8 cellular contexts compared by ENCODE assay signal in the genomic region with DNA sequence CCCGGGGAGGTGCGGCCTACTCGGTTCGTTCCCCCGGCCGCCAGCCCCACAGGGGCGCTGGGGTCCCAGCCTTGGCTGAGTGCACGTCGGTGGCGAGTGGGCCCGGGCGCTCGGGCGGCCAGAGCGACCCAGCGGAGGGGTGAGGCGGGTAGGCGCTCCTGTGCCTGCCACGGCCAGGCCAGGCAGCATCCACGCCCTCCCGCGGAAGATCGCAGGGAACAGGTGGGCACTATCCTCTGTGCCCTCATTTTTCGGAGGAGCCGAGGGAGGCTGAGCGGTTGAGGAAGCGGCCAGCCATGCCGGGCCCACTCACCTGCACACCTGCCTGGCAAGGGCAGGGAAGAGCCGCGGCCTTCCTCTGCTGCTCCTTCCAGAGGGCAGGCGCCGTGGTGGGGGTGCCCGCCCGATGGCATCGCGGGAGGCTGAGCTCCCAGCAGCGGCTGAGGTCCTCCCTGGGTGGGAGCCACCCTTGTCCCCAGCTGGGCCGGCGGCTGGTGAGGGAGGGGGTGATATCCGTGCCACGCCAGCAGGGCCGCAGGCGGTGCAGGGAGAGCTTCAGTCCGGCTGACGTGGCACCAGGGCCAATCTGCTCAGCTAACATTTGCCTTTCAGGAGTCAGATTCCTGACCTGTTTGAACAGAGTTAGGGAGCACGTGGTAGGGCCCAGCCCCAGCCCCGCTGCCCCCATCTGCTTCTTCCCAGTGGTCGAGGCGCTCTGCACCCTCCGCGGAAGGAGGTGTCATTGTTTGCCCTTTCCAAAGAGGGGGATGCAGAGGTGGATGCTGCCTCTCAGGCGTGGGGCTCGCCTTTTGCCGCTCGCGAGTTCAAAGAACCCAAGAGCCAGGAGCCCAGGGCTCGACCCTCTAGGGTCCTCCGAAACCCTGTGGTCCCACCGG. TPM values are rescaled to one million over a fixed set of nuclear protein-coding genes. Genes with fewer than 3 reads are reported as not detected.
DNase-seq lines count a peak whose midpoint lies in the region; ATAC-seq, FAIRE-seq and TF ChIP-seq lines count a peak whose summit lies in the region.

No MANE protein-coding gene starts in this region.

- H4K5ac ChIP-seq in H1 (ENCODE audit: insufficient read length, low read depth, low read length) = no peak overlapping the region

- H3K23me2 ChIP-seq in H1 (ENCODE audit: low read depth, low read length) = peaks cover 9% of the 10 kb centered on the region; the same call in 1 of the 2 replicates

- H3K27me3 Mint-ChIP-seq in natural killer cell treated with Interleukin-12 subunit alpha and Interleukin-12 subunit beta and Interleukin-15 and Interleukin-18, amount 100 ng/mL, for 72 hours = no peaks in the 10 kb centered on the region

- TF ChIP-seq RAD21 in H1 (IDR thresholded peaks at IDR 0.05 in 1 of 2, conservative IDR thresholded peaks at IDR 0.05 in 1 of 2; ENCODE audit: low read depth in 2 of 2, low read length in 2 of 2) = no peak

- H3K36me3 Mint-ChIP-seq in natural killer cell treated with Interleukin-12 subunit alpha and Interleukin-12 subunit beta and Interleukin-15 and Interleukin-18, amount 100 ng/mL, for 72 hours = peaks cover 9% of the 10 kb centered on the region

- H3K4me1 ChIP-seq in heart left ventricle = peaks cover 15 to 42% (median 32%) of the 10 kb centered on the region in 12 donors
- peaks cover 18% of the 10 kb centered on the region for H3K4me1 ChIP-seq in SJSA1 (replicated peaks)
- H3K4me1 ChIP-seq in H1 (replicated peaks in 1 of 4; ENCODE audit: control insufficient read depth in 3 of 4, insufficient read depth in 4 of 4, low read length in 3 of 4) = peaks cover 2 to 13% (median 3%) of the 10 kb centered on the region in 4 experiments

- no peak overlapping the region for H2AFZ ChIP-seq in H1 (ENCODE audit: low read length)

- H3K79me1 ChIP-seq in H1 (ENCODE audit: low read depth, low read length) = no peaks in the 10 kb centered on the region; the same call in none of the 2 replicates

- TF ChIP-seq EP300 in H1 (IDR thresholded peaks at IDR 0.05; ENCODE audit: borderline replicate concordance in 1 of 2, low read depth in 2 of 2, low read length in 2 of 2) = no peak

- H3K27ac Mint-ChIP-seq in natural killer cell treated with Interleukin-12 subunit alpha and Interleukin-12 subunit beta and Interleukin-15 and Interleukin-18, amount 100 ng/mL, for 72 hours = peak overlapping the region in 1 of 2 donors; percentile 57

- no peak for TF ChIP-seq CTCF in heart left ventricle (IDR thresholded peaks at IDR 0.05)
- no peak for TF ChIP-seq CTCF in H1 (IDR thresholded peaks at IDR 0.05; ENCODE audit: control extremely low read depth in 1 of 3, insufficient read depth in 1 of 3, low read depth in 1 of 3, low read length in 3 of 3)

- H3K4me3 ChIP-seq in heart left ventricle (peak overlapping the region; percentile 25 to 100 (median 60)), SJSA1 (peak overlapping the region; percentile 49), H1 (ENCODE audit: extremely low read depth in 1 of 4, insufficient read depth in 2 of 4, low read depth in 3 of 4, low read length in 4 of 4) (peak overlapping the region; percentile 74 to 98 (median 79); a peak in 7 of 8 replicates)

- H4K20me1 ChIP-seq in H1 (replicated peaks in 1 of 2; ENCODE audit: control insufficient read depth in 1 of 2, insufficient read depth in 2 of 2, low read length in 2 of 2) = peaks cover 8 to 17% of the 10 kb centered on the region in 2 experiments

- H3K4me2 ChIP-seq in H1 (ENCODE audit: insufficient read depth in 1 of 2, low read depth in 2 of 2, low read length in 2 of 2) = peak overlapping the region; percentile 57 to 95

- H3K27ac ChIP-seq in heart left ventricle = peak overlapping the region in 11 of 12 donors; percentile 96 to 100 (median 99)
- H3K27ac ChIP-seq in SJSA1 = peak overlapping the region; percentile 91
- no peak overlapping the region for H3K27ac ChIP-seq in H1 (ENCODE audit: low read depth, low read length)

- POLR2A ChIA-PET in H1 (lab: Charles Lee; ENCODE audit: partially characterized antibody) = interaction anchor here (0.6 to 1.7 kb wide), 8 partner anchors 9 to 244 kb away, joined by 3 to 4 read pairs (median 3); no protein-coding TSS in a partner anchor

- no peak overlapping the region for H4K91ac ChIP-seq in H1 (replicated peaks; ENCODE audit: insufficient read length, low read length)

- peak in 2 of 4 donors; percentile 0 to 1 for ATAC-seq in heart left ventricle
- ATAC-seq in Right ventricle myocardium superior (ENCODE audit: poor library complexity) = no peak
- no peak for ATAC-seq in natural killer cell treated with Interleukin-12 subunit alpha and Interleukin-12 subunit beta and Interleukin-15 and Interleukin-18, amount 100 ng/mL, for 72 hours
- no peak for ATAC-seq in HG02852 (IDR thresholded peaks at IDR 0.05; ENCODE audit: unreplicated experiment)
- ATAC-seq in HG02759 (IDR thresholded peaks at IDR 0.05; ENCODE audit: unreplicated experiment) = no peak

- peaks cover 18 to 29% of the 10 kb centered on the region in 2 experiments for H3K79me2 ChIP-seq in H1 (ENCODE audit: control insufficient read depth in 1 of 2, insufficient read depth in 2 of 2, low read length in 2 of 2)

- H2BK20ac ChIP-seq in H1 (ENCODE audit: low read length) = no peak overlapping the region

- H3K9ac ChIP-seq in H1 (replicated peaks in 1 of 4; ENCODE audit: extremely low read depth in 1 of 4, low read depth in 3 of 4, low read length in 3 of 4) = peak overlapping the region in 1 of 4 experiments; percentile 54; a peak in 2 of 7 replicates

- H3K18ac ChIP-seq in H1 (ENCODE audit: extremely low read depth, low read length) = peak overlapping the region; percentile 19; the same call in 1 of the 2 replicates

- H3K36me3 ChIP-seq in heart left ventricle (peaks cover 0 to 11% (median 0%) of the 10 kb centered on the region in 9 donors), SJSA1 (peaks cover 15% of the 10 kb centered on the region), H1 (ENCODE audit: control insufficient read depth in 2 of 4, insufficient read depth in 4 of 4, low read length in 3 of 4) (no peaks in the 10 kb centered on the region)

- peak overlapping the region; percentile 56 for H3K4me3 Mint-ChIP-seq in natural killer cell treated with Interleukin-12 subunit alpha and Interleukin-12 subunit beta and Interleukin-15 and Interleukin-18, amount 100 ng/mL, for 72 hours

- peak overlapping the region; percentile 9; the same call in 1 of the 2 replicates for H4K8ac ChIP-seq in H1 (ENCODE audit: extremely low read depth, insufficient read depth, low read length)

- WGBS in heart left ventricle, 4 donors = 39 to 51% (median 42%) methylated on average over 23 to 59 of the region's 59 CpGs
- 65% methylated on average over 39 of the region's 59 CpGs; no CpG with 5 or more reads in 1 of the 2 experiments for WGBS in H1 (ENCODE audit: extremely low coverage in 1 of 2, insufficient coverage in 1 of 2, insufficient read length in 1 of 2, insufficient replicate concordance in 2 of 2, low coverage in 1 of 2, low lambda C conversion rate in 2 of 2, missing lambda C conversion rate in 1 of 2), 2 experiments

- intact Hi-C loops in heart left ventricle (cut with DNase I) (loop anchor here (1.0 to 10.0 kb wide), 7 partner anchors 58 to 210 kb away; partner anchors contain the start of gene NOTCH1 (in 2 of the 10)), Right ventricle myocardium superior (cut with DNase I) (no loop called here)

- no peak overlapping the region for H3K23ac ChIP-seq in H1 (ENCODE audit: insufficient read length)

- no peak overlapping the region for H3K4ac ChIP-seq in H1 (replicated peaks; ENCODE audit: insufficient read length, low read depth, low read length)

- no peak overlapping the region for H3K14ac ChIP-seq in H1 (ENCODE audit: insufficient read length)

- DNase-seq in heart left ventricle (peak in 3 of 5 donors; percentile 46 to 58 (median 48)), Right ventricle myocardium superior (no peak), SJSA1 (ENCODE audit: low read depth in 1 of 2, low spot score in 2 of 2) (no peak), H1 (ENCODE audit: low read depth in 1 of 2, low spot score in 2 of 2) (no peak), AML-193 (lab: John Stamatoyannopoulos, UW) (no peak)
- no peak for DNase-seq in natural killer cell treated with Interleukin-12 subunit alpha and Interleukin-12 subunit beta and Interleukin-15 and Interleukin-18, amount 100 ng/mL, for 72 hours (ENCODE audit: low spot score)

- no peak for FAIRE-seq in H1 (lab: Jason Lieb, UNC)

- H3K56ac ChIP-seq in H1 (replicated peaks; ENCODE audit: insufficient read length, low read depth, low read length) = no peak overlapping the region

- H3K4me1 Mint-ChIP-seq in natural killer cell treated with Interleukin-12 subunit alpha and Interleukin-12 subunit beta and Interleukin-15 and Interleukin-18, amount 100 ng/mL, for 72 hours (ENCODE audit: low read depth in 2 of 2) = peaks cover 20 to 26% of the 10 kb centered on the region in 2 donors

- no peak overlapping the region for H2BK15ac ChIP-seq in H1 (ENCODE audit: low read length)

- H3K9me3 ChIP-seq in heart left ventricle (no peaks in the 10 kb centered on the region), SJSA1 (replicated peaks) (no peaks in the 10 kb centered on the region), H1 (ENCODE audit: insufficient read depth in 2 of 2, low read depth in 1 of 2, low read length in 1 of 2) (no peaks in the 10 kb centered on the region)

- no peaks in the 10 kb centered on the region for H3K9me3 Mint-ChIP-seq in natural killer cell treated with Interleukin-12 subunit alpha and Interleukin-12 subunit beta and Interleukin-15 and Interleukin-18, amount 100 ng/mL, for 72 hours

- TF ChIP-seq POLR2A in heart left ventricle (IDR thresholded peaks at IDR 0.05) = no peak
- TF ChIP-seq POLR2A in H1 (IDR thresholded peaks at IDR 0.05; ENCODE audit: control extremely low read depth in 1 of 2, low read depth in 2 of 2, low read length in 2 of 2) = no peak

- CTCF ChIA-PET in H1 (lab: Charles Lee; ENCODE audit: partially characterized antibody) = interaction anchor here (0.8 to 8.9 kb wide), 42 partner anchors 10 to 240 kb away, joined by 3 to 253 read pairs (median 4); partner anchors contain the start of genes ENTR1 and PMPCA

- H2AK5ac ChIP-seq in H1 (ENCODE audit: low read depth, low read length) = no peak overlapping the region

- no peak overlapping the region for H2BK12ac ChIP-seq in H1 (ENCODE audit: low read depth, low read length)

- H3K27me3 ChIP-seq in heart left ventricle (no peaks in the 10 kb centered on the region), SJSA1 (replicated peaks) (no peaks in the 10 kb centered on the region), H1 (replicated peaks in 1 of 4; ENCODE audit: control insufficient read depth in 3 of 4, extremely low read depth in 1 of 4, insufficient read depth in 3 of 4, low read length in 3 of 4) (no peaks in the 10 kb centered on the region)

- H2BK120ac ChIP-seq in H1 (replicated peaks; ENCODE audit: low read depth, low read length) = no peak overlapping the region

- H2BK5ac ChIP-seq in H1 (ENCODE audit: low read depth, low read length) = no peak overlapping the region

RNA-seq across cellular contexts. Expression of gene SEC16A, which starts 1.6 kb away (rescaled TPM):
- total RNA-seq in heart left ventricle = 10 to 100 TPM; 21.1 to 53.3 (median 30.2) TPM
- polyA plus RNA-seq in heart left ventricle = 10 to 100 TPM; 20.9 to 29.9 TPM
- total RNA-seq in Right ventricle myocardium superior = 21.4 TPM
- total RNA-seq in SJSA1 (2014; rRNA removed; shearing (Covaris generic)) = 14.9 and 15.4 TPM in 2 replicates
- total RNA-seq in H1 (2021; fragmentation: NEBNext Ultra II Directional; extraction: Animal tissue kit (Norgen Biotek cat#: 25700)) = 47.1 and 49.0 TPM in 2 replicates
- 21.6 and 25.1 TPM in 2 replicates for polyA plus RNA-seq in H1 (2011; rRNA removed)
- 14.2 TPM for polyA plus RNA-seq in H1 (2011; cell fraction: cytosol; rRNA removed)
- 48.6 TPM for polyA plus RNA-seq in H1 (2011; cell fraction: nucleus; rRNA removed)
- polyA plus RNA-seq in H1 (2012, experiment 1 of 2) = 37.5 to 42.3 TPM (median 39.5 TPM) in 4 replicates
- polyA plus RNA-seq in H1 (2012, experiment 2 of 2) = 38.1 TPM
- polyA plus RNA-seq in H1 (2013, experiment 1 of 2) = 26.8 TPM
- 24.9 TPM for polyA plus RNA-seq in H1 (2013, experiment 2 of 2)
- polyA minus RNA-seq in H1 (2011; rRNA and poly(A)+ RNA removed) = 20.7 and 22.0 TPM in 2 replicates
- polyA minus RNA-seq in H1 (2011; cell fraction: cytosol; rRNA and poly(A)+ RNA removed) = 27.2 TPM
- polyA minus RNA-seq in H1 (2011; cell fraction: nucleus; rRNA and poly(A)+ RNA removed) = 24.2 TPM
- 100 to 1,000 TPM; 104 to 121 TPM for total RNA-seq in natural killer cell treated with Interleukin-12 subunit alpha and Interleukin-12 subunit beta and Interleukin-15 and Interleukin-18, amount 100 ng/mL, for 72 hours

RNA-seq across cellular contexts. Expression of gene INPP5E, which starts 44.8 kb away (rescaled TPM):
- total RNA-seq in heart left ventricle (10 to 100 TPM in 3 of 9 donors, 1 to 10 TPM in 6; 7.3 to 11.7 (median 9.5) TPM), Right ventricle myocardium superior (10.5 TPM)
- polyA plus RNA-seq in heart left ventricle (1 to 10 TPM; 6.4 to 8.0 TPM), H1 (2011; rRNA removed) (8.7 and 14.3 TPM in 2 replicates)
- 10.0 and 11.7 TPM in 2 replicates for total RNA-seq in SJSA1 (2014; rRNA removed; shearing (Covaris generic))
- total RNA-seq in H1 (2021; fragmentation: NEBNext Ultra II Directional; extraction: Animal tissue kit (Norgen Biotek cat#: 25700)) = 11.3 and 11.5 TPM in 2 replicates
- polyA plus RNA-seq in H1 (2011; cell fraction: cytosol; rRNA removed) = 9.6 TPM
- polyA plus RNA-seq in H1 (2011; cell fraction: nucleus; rRNA removed) = 42.3 TPM
- 6.3 to 11.1 TPM (median 9.2 TPM) in 4 replicates for polyA plus RNA-seq in H1 (2012, experiment 1 of 2)
- polyA plus RNA-seq in H1 (2012, experiment 2 of 2) = 5.9 TPM
- polyA plus RNA-seq in H1 (2013, experiment 1 of 2) = 7.4 TPM
- polyA plus RNA-seq in H1 (2013, experiment 2 of 2) = 7.1 TPM
- polyA minus RNA-seq in H1 (2011; rRNA and poly(A)+ RNA removed) = 3.2 and 4.8 TPM in 2 replicates
- polyA minus RNA-seq in H1 (2011; cell fraction: cytosol; rRNA and poly(A)+ RNA removed) = 5.7 TPM
- polyA minus RNA-seq in H1 (2011; cell fraction: nucleus; rRNA and poly(A)+ RNA removed) = 11.1 TPM
- 10 to 100 TPM; 10.4 to 18.1 TPM for total RNA-seq in natural killer cell treated with Interleukin-12 subunit alpha and Interleukin-12 subunit beta and Interleukin-15 and Interleukin-18, amount 100 ng/mL, for 72 hours

Comparison
In these comparisons a context has a peak if more than half of its experiments do, and no peak if none do; other contexts are left out.
1. DNase-seq: peak in heart left ventricle (3 of 5); none in Right ventricle myocardium superior (single experiment), SJSA1 (0 of 2), H1 (0 of 2), natural killer cell treated with Interleukin-12 subunit alpha and Interleukin-12 subunit beta and Interleukin-15 and Interleukin-18, amount 100 ng/mL, for 72 hours (single experiment) and AML-193 (0 of 2).
2. Peak in every context shown above with its lines, with median percentiles within 50 percentile points of each other: H3K4me3 ChIP-seq.